ENCODE assay signal across 18 cellular contexts in genomic region chr18:24616638-24617037, GRCh38.
"Had no signal": no experiment of that assay in that cellular context is flagged by ENCODE, and none has a peak within 500 bp of the region (broad histone marks: within the 10 kb centered on the region; RNA-seq: fewer than 3 reads in every experiment).

No MANE protein-coding gene starts in this region.

- FAIRE-seq: endometrium, kidney, pancreas had no signal

- DNase-seq: activated CD4-positive, alpha-beta T cell treated with anti-CD3 and anti-CD28 coated beads for 36 hours; activated CD8-positive, alpha-beta memory T cell treated with anti-CD3 and anti-CD28 coated beads, Interleukin-2, amount 50 U/mL, for 4 hours; activated CD8-positive, alpha-beta T cell treated with anti-CD3 and anti-CD28 coated beads, Interleukin-2, amount 10 ng/mL, durations not matched to agents 7 days and 5 days; activated gamma-delta T cell; activated T-cell treated with anti-CD3 and anti-CD28 coated beads, Interleukin-2, amount 50 U/mL, for 72 hours; amygdala; body of pancreas; central memory CD4-positive, alpha-beta T cell; colonic mucosa; kidney; left ventricle myocardium inferior; naive B cell; pancreas; stimulated activated CD4-positive, alpha-beta T cell treated with anti-CD3 and anti-CD28 coated beads, Interleukin-12 subunit alpha, Interleukin-12 subunit beta, amount 100 ng/mL, for 4 hours; stimulated activated CD4-positive, alpha-beta T cell treated with anti-CD3 and anti-CD28 coated beads, Interleukin-2, amount 100 ng/mL, for 24 hours; WERI-Rb-1 had no signal

- ATAC-seq: activated CD4-positive, alpha-beta T cell treated with anti-CD3 and anti-CD28 coated beads for 36 hours; activated CD8-positive, alpha-beta T cell treated with anti-CD3 and anti-CD28 coated beads, Interleukin-2, amount 10 ng/mL, durations not matched to agents 7 days and 5 days; activated T-cell treated with anti-CD3 and anti-CD28 coated beads, Interleukin-2, amount 50 U/mL, for 72 hours; body of pancreas; pancreas; stimulated activated effector memory CD8-positive, alpha-beta T cell treated with anti-CD3 and anti-CD28 coated beads, Interleukin-12 subunit alpha, Interleukin-12 subunit beta, amount 100 ng/mL, for 72 hours had no signal
